In genomic region chr5:35066260-35066795, GRCh38 we compare ENCODE assay signal across 13 cellular contexts. TPM values are rescaled to one million over a fixed set of nuclear protein-coding genes. Genes with fewer than 3 reads are reported as not detected.
DNase-seq lines count a peak whose midpoint lies in the region; ATAC-seq and TF ChIP-seq lines count a peak whose summit lies in the region.
"Had no signal": no experiment of that assay in that cellular context is flagged by ENCODE, and none has a peak within 500 bp of the region (broad histone marks: within the 10 kb centered on the region; RNA-seq: fewer than 3 reads in every experiment).

No MANE protein-coding gene starts in this region.

- peaks cover 18% of the 10 kb centered on the region for H3K27me3 ChIP-seq in A673 (replicated peaks; ENCODE audit: insufficient read depth, low read depth, low read length, poor library complexity)
- H3K27me3 ChIP-seq: gastroesophageal sphincter had no signal

- DNase-seq in GM12864 (ENCODE audit: low read depth) (peak; percentile 4), NB4 (ENCODE audit: low read depth) (peak; percentile 11), EL (no peak), GM13976 (ENCODE audit: low spot score) (no peak), A673 (ENCODE audit: low spot score) (no peak)
- DNase-seq: activated T-cell treated with anti-CD3 and anti-CD28 coated beads, Interleukin-2, amount 50 U/mL, for 1 hour; DMS153; effector memory CD4-positive, alpha-beta T cell; WERI-Rb-1 had no signal

- TF ChIP-seq POLR2A in NB4 (IDR thresholded peaks at IDR 0.05; ENCODE audit: extremely low read depth, insufficient read length): no peak

- H3K27ac ChIP-seq in A673 (ENCODE audit: low read depth, low read length, poor library complexity, severe bottlenecking): no peak overlapping the region
- H3K27ac ChIP-seq: gastroesophageal sphincter, WERI-Rb-1 had no signal

- H3K4me3 ChIP-seq in GM12864 (ENCODE audit: low read depth, low read length) (no peak overlapping the region), NB4 (ENCODE audit: low read depth, low read length) (no peak overlapping the region), A673 (ENCODE audit: low read depth, low read length, poor library complexity, severe bottlenecking) (no peak overlapping the region)
- H3K4me3 ChIP-seq: gastroesophageal sphincter had no signal

- no peaks in the 10 kb centered on the region for H3K36me3 ChIP-seq in A673 (ENCODE audit: insufficient read depth, low read length, poor library complexity, severe bottlenecking)
- H3K36me3 ChIP-seq: gastroesophageal sphincter, WERI-Rb-1 had no signal

- no peak for TF ChIP-seq CTCF in GM12864 (IDR thresholded peaks at IDR 0.05; ENCODE audit: low read depth, low read length, missing control alignments)
- no peak for TF ChIP-seq CTCF in NB4 (IDR thresholded peaks at IDR 0.05; ENCODE audit: low read depth, low read length)
- no peak for TF ChIP-seq CTCF in GM13976 (IDR thresholded peaks at IDR 0.05; ENCODE audit: borderline replicate concordance, control extremely low read depth, extremely low read depth, insufficient read depth, missing control alignments)
- TF ChIP-seq CTCF in A673 (conservative IDR thresholded peaks at IDR 0.05; ENCODE audit: low read depth, low read length): no peak

- CTCF ChIA-PET in A673 (lab: Charles Lee): no interaction called here

- in situ Hi-C loops in GM13976 (cut with MboI; ENCODE audit: low sequenced_read_pairs, unreplicated experiment): no loop called here

- no TSS peak for BruUV-seq in A673 (replicated peaks; lab: Mats Ljungman, UMichigan)

- ATAC-seq in GM19467 (IDR thresholded peaks at IDR 0.05; ENCODE audit: unreplicated experiment): peak; percentile 80
- peak; percentile 49 for ATAC-seq in HG03060 (IDR thresholded peaks at IDR 0.05; ENCODE audit: low read depth, unreplicated experiment)
- ATAC-seq in HG03025 (IDR thresholded peaks at IDR 0.05; ENCODE audit: low FRiP score, unreplicated experiment): no peak
- ATAC-seq: gastroesophageal sphincter had no signal

- POLR2A ChIA-PET in A673 (lab: Charles Lee; ENCODE audit: low non-redundant PET): no interaction called here

- intact Hi-C loops in A673 (cut with micrococcal nuclease; ENCODE audit: unreplicated experiment): no loop called here

- H3K4me1 ChIP-seq in A673 (ENCODE audit: insufficient read depth, low read length, poor library complexity, severe bottlenecking): no peaks in the 10 kb centered on the region

- H3K9me3 ChIP-seq in A673 (ENCODE audit: low read depth, low read length, poor library complexity, severe bottlenecking): no peaks in the 10 kb centered on the region
- H3K9me3 ChIP-seq: gastroesophageal sphincter had no signal

RNA-seq across cellular contexts. Expression of gene AGXT2, which starts 18.6 kb away (rescaled TPM):
- total RNA-seq in A673 (2021): not detected in 2 replicates
- total RNA-seq: gastroesophageal sphincter had no signal

Comparison
In these comparisons a context has a peak if more than half of its experiments do, and no peak if none do; other contexts are left out.
1. DNase-seq: peak in GM12864 (single experiment) and NB4 (single experiment); none in EL (single experiment), GM13976 (single experiment) and A673 (single experiment).